Comparison of ENCODE assay signal across 16 cellular contexts in the genomic region with DNA sequence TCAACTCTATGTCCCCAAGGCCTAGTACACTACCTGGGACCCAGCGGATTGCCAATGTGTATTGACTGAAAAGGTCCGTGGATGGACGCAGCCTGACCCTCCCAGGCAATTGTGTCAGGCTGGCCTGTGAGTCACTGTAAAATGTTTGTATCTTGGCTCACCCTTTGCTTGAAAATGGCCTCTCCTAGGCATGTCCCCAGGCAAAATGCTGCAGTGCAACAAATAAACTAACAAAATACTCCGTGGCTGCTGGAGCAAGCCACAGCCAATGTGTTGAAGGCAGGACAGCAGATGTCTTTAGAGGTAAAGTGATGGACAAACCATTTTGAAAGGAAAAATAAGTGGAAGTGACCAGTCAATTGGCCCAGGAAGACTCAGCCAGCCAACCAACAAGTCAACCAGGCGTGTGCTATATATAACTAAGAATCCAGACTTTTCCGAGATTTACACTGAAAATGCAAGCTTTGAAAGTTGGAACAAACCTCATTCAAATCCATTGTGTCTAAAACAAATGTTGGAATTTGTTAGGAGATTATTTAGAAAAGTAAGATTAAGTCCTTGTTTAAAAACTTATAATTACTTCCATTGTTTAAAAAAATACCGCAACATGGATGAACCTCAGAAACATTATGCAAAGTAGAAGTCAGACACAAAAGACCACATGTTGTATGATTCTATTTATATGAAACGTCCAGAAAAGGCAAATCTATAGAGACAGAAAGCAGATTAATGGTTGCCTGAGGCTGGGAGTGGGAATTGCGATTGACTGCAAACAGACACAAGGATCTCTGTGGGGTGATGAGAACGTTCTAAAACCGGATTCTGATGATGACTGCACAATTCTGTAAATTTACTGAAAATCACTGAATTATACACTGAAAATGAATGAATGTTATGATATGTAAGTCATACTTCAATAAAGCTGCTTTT.
"Had no signal": no experiment of that assay in that cellular context is flagged by ENCODE, and none has a peak within 500 bp of the region (broad histone marks: within the 10 kb centered on the region; RNA-seq: fewer than 3 reads in every experiment).

No MANE protein-coding gene starts in this region.

- H3K4me2 ChIP-seq: neural progenitor cell had no signal

- H3K27ac ChIP-seq: ascending aorta, cardiac muscle cell, gastrocnemius medialis, heart right ventricle, neural progenitor cell, parathyroid adenoma, uterus had no signal

- ATAC-seq: gastrocnemius medialis, heart right ventricle, right cardiac atrium had no signal

- H3K36me3 ChIP-seq: ascending aorta, cardiac muscle cell, gastrocnemius medialis, heart right ventricle, neural progenitor cell, uterus had no signal

- H3K9me3 ChIP-seq: ascending aorta, gastrocnemius medialis, heart right ventricle, uterus had no signal

- H3K4me1 ChIP-seq: ascending aorta, gastrocnemius medialis, heart right ventricle, parathyroid adenoma, uterus had no signal

- DNase-seq: activated CD4-positive, alpha-beta memory T cell treated with anti-CD3 and anti-CD28 coated beads for 36 hours; activated gamma-delta T cell treated with Interleukin-2 at 50 U/mL for 16 hours; activated T-cell treated with anti-CD3 and anti-CD28 coated beads, Interleukin-2, amount 50 U/mL, for 48 hours; effector CD4-positive, alpha-beta T cell; gastrocnemius medialis; heart right ventricle; midbrain; right cardiac atrium; small intestine; uterus had no signal

- H3K79me2 ChIP-seq: parathyroid adenoma had no signal

- H3K27me3 ChIP-seq: ascending aorta, cardiac muscle cell, gastrocnemius medialis, uterus had no signal

- H3K4me3 ChIP-seq: ascending aorta, cardiac muscle cell, gastrocnemius medialis, heart right ventricle, neural progenitor cell, uterus had no signal

- H2AFZ ChIP-seq: neural progenitor cell, parathyroid adenoma had no signal

- FAIRE-seq: colon, endothelial cell of umbilical vein, small intestine had no signal
